16 cellular contexts compared by ENCODE assay signal in the genomic region with DNA sequence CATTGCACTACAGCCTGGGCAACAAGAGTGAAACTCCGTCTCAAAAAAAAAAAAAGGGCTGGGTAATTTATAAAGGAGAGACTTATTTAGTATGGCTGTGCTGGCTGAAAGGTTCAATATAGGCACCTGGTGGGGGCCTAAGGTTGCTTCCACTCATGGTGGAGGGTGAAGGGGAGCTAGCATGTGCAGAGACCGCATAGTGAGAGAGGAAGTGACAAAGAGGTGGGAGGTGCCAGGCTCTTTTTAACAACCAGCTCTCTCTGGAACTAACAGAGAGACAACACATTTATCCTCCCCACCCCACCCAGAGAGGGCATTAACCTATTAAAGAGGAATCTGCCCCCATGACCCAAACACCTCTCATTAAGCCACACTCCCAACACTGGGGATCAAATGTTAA. TPM values are rescaled to one million over a fixed set of nuclear protein-coding genes. Genes with fewer than 3 reads are reported as not detected.
DNase-seq lines count a peak whose midpoint lies in the region; ATAC-seq, FAIRE-seq and TF ChIP-seq lines count a peak whose summit lies in the region.
"Had no signal": no experiment of that assay in that cellular context is flagged by ENCODE, and none has a peak within 500 bp of the region (broad histone marks: within the 10 kb centered on the region; RNA-seq: fewer than 3 reads in every experiment).

No MANE protein-coding gene starts in this region.

- no peak for TF ChIP-seq POLR2A in GM12892 (IDR thresholded peaks at IDR 0.05; ENCODE audit: low read depth, low read length)

- peaks cover 9 to 29% (median 15%) of the 10 kb centered on the region in 3 donors for H3K4me1 Mint-ChIP-seq in T-cell
- H3K4me1 Mint-ChIP-seq in activated naive CD8-positive, alpha-beta T cell treated with anti-CD3 and anti-CD28 coated beads for 36 hours: peaks cover 24% of the 10 kb centered on the region
- H3K4me1 Mint-ChIP-seq in stimulated activated naive CD8-positive, alpha-beta T cell treated with anti-CD3 and anti-CD28 coated beads, Interleukin-15, amount 100 ng/mL, for 72 hours: peaks cover 43% of the 10 kb centered on the region

- H3K4me3 Mint-ChIP-seq in T-cell: peak overlapping the region in 1 of 3 donors; percentile 42
- H3K4me3 Mint-ChIP-seq in activated naive CD8-positive, alpha-beta T cell treated with anti-CD3 and anti-CD28 coated beads for 36 hours: no peak overlapping the region
- H3K4me3 Mint-ChIP-seq in stimulated activated naive CD8-positive, alpha-beta T cell treated with anti-CD3 and anti-CD28 coated beads, Interleukin-15, amount 100 ng/mL, for 72 hours: peak overlapping the region in 1 of 2 donors; percentile 68

- no peaks in the 10 kb centered on the region for H3K36me3 Mint-ChIP-seq in T-cell
- no peaks in the 10 kb centered on the region for H3K36me3 Mint-ChIP-seq in activated naive CD8-positive, alpha-beta T cell treated with anti-CD3 and anti-CD28 coated beads for 36 hours

- peak; percentile 83 to 96 (median 94) for ATAC-seq in T-cell (replicated peaks in 1 of 4)
- ATAC-seq in stimulated activated naive CD8-positive, alpha-beta T cell treated with anti-CD3 and anti-CD28 coated beads, Interleukin-15, amount 100 ng/mL, for 72 hours: peak; percentile 86

- peak overlapping the region in 1 of 2 donors; percentile 79 for H3K27ac Mint-ChIP-seq in T-cell
- H3K27ac Mint-ChIP-seq in activated naive CD8-positive, alpha-beta T cell treated with anti-CD3 and anti-CD28 coated beads for 36 hours: peak overlapping the region; percentile 83
- H3K27ac Mint-ChIP-seq in stimulated activated naive CD8-positive, alpha-beta T cell treated with anti-CD3 and anti-CD28 coated beads, Interleukin-15, amount 100 ng/mL, for 72 hours: peak overlapping the region; percentile 85 to 94

- CTCF ChIA-PET in T-cell (lab: Charles Lee): interaction anchor here (0.6 to 2.0 kb wide), 10 partner anchors 19 to 1260 kb away, joined by 3 to 8 read pairs (median 3); no protein-coding TSS in a partner anchor

- H3K9me3 Mint-ChIP-seq in T-cell: no peaks in the 10 kb centered on the region
- peaks cover 6% of the 10 kb centered on the region for H3K9me3 Mint-ChIP-seq in activated naive CD8-positive, alpha-beta T cell treated with anti-CD3 and anti-CD28 coated beads for 36 hours
- peaks cover 0 to 9% of the 10 kb centered on the region in 2 donors for H3K9me3 Mint-ChIP-seq in stimulated activated naive CD8-positive, alpha-beta T cell treated with anti-CD3 and anti-CD28 coated beads, Interleukin-15, amount 100 ng/mL, for 72 hours

- FAIRE-seq in GM12892 (lab: Jason Lieb, UNC): no peak

- H3K27me3 Mint-ChIP-seq in T-cell: no peaks in the 10 kb centered on the region
- no peaks in the 10 kb centered on the region for H3K27me3 Mint-ChIP-seq in activated naive CD8-positive, alpha-beta T cell treated with anti-CD3 and anti-CD28 coated beads for 36 hours
- no peaks in the 10 kb centered on the region for H3K27me3 Mint-ChIP-seq in stimulated activated naive CD8-positive, alpha-beta T cell treated with anti-CD3 and anti-CD28 coated beads, Interleukin-15, amount 100 ng/mL, for 72 hours

- peak; percentile 35 for DNase-seq in stimulated activated CD4-positive, alpha-beta T cell treated with anti-CD3 and anti-CD28 coated beads, Interleukin-15, amount 100 ng/mL, for 24 hours
- no peak for DNase-seq in stimulated activated CD4-positive, alpha-beta T cell treated with anti-CD3 and anti-CD28 coated beads, Interleukin-4, amount 100 ng/mL, for 1 hour
- DNase-seq in T-cell: peak in 22 of 34 experiments; percentile 4 to 43 (median 24)
- DNase-seq in activated naive CD8-positive, alpha-beta T cell treated with anti-CD3 and anti-CD28 coated beads for 36 hours: peak; percentile 29
- DNase-seq in stimulated activated naive CD8-positive, alpha-beta T cell treated with anti-CD3 and anti-CD28 coated beads, Interleukin-15, amount 100 ng/mL, for 72 hours: peak; percentile 27 to 49
- no peak for DNase-seq in 8988T
- no peak for DNase-seq in globus pallidus (ENCODE audit: low spot score)
- no peak for DNase-seq in GM12892 (ENCODE audit: insufficient read length)
- DNase-seq: activated effector memory CD4-positive, alpha-beta T cell treated with anti-CD3 and anti-CD28 coated beads, Interleukin-2, amount 50 U/mL, for 16 hours; caudate nucleus; DMS53; foreskin melanocyte; NCI-H1048; WERI-Rb-1 had no signal

- POLR2A ChIA-PET in T-cell (lab: Charles Lee): no interaction called here

RNA-seq across cellular contexts. Expression of gene SERINC5, which starts 28.9 kb away (rescaled TPM):
- total RNA-seq in T-cell: 100 to 1,000 TPM; 109 to 170 (median 112) TPM
- total RNA-seq in activated naive CD8-positive, alpha-beta T cell treated with anti-CD3 and anti-CD28 coated beads for 36 hours: 10 to 100 TPM; 22.0 to 25.1 TPM
- 1.9 TPM for polyA plus RNA-seq in GM12892 (2012; ENCODE audit: missing spikeins)

RNA-seq across cellular contexts. Expression of gene SPZ1, which starts 35.1 kb away (rescaled TPM):
- total RNA-seq in T-cell: not detected
- not detected for total RNA-seq in activated naive CD8-positive, alpha-beta T cell treated with anti-CD3 and anti-CD28 coated beads for 36 hours
- not detected for polyA plus RNA-seq in GM12892 (2012; ENCODE audit: missing spikeins)
- total RNA-seq: SK-MEL-5, thoracic aorta had no signal

Comparison
In these comparisons a context has a peak if more than half of its experiments do, and no peak if none do; other contexts are left out.
1. DNase-seq: peak in stimulated activated CD4-positive, alpha-beta T cell treated with anti-CD3 and anti-CD28 coated beads, Interleukin-15, amount 100 ng/mL, for 24 hours (single experiment), T-cell (22 of 34), activated naive CD8-positive, alpha-beta T cell treated with anti-CD3 and anti-CD28 coated beads for 36 hours (single experiment) and stimulated activated naive CD8-positive, alpha-beta T cell treated with anti-CD3 and anti-CD28 coated beads, Interleukin-15, amount 100 ng/mL, for 72 hours (2 of 2); none in stimulated activated CD4-positive, alpha-beta T cell treated with anti-CD3 and anti-CD28 coated beads, Interleukin-4, amount 100 ng/mL, for 1 hour (single experiment), 8988T (single experiment), globus pallidus (single experiment) and GM12892 (single experiment).
2. RNA of gene SERINC5, which starts 28.9 kb away (total RNA-seq): 109 to 170 TPM in T-cell; 22.0 to 25.1 TPM in activated naive CD8-positive, alpha-beta T cell treated with anti-CD3 and anti-CD28 coated beads for 36 hours; every median in the first group is over 4 times any median in the second.